In the genomic region with DNA sequence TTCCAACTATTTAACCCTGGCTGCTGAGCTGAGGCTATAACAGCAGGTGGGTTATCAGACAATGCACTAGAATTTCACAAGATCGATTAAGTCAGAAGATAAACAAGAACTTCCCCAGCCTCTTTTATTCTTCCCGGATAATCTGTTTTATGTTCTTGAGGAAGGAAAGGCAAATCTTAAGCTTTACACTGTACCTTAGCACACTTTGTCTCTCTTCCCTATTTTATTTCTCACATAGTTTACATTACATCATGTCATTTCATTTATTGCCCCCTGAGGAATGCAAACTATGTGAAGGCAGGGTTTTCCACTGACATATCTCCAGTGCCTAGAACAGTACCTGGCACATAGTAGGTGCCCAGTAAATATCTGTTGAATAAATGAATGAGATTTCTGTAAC, we compare ENCODE assay signal across 18 cellular contexts.
"Had no signal": no experiment of that assay in that cellular context is flagged by ENCODE, and none has a peak within 500 bp of the region (broad histone marks: within the 10 kb centered on the region; RNA-seq: fewer than 3 reads in every experiment).

No MANE protein-coding gene starts in this region.

- DNase-seq: activated CD4-positive, alpha-beta T cell treated with anti-CD3 and anti-CD28 coated beads for 1 hour; activated CD4-positive, alpha-beta T cell treated with anti-CD3 and anti-CD28 coated beads, Interleukin-2, amount 50 U/mL, for 4 hours; activated naive CD8-positive, alpha-beta T cell treated with anti-CD3 and anti-CD28 coated beads for 36 hours; activated T-cell treated with anti-CD3 and anti-CD28 coated beads for 4 hours; amniotic stem cell; effector memory CD4-positive, alpha-beta T cell; hippocampal formation; islet precursor cell; lower lobe of right lung; midbrain; stimulated activated CD4-positive, alpha-beta T cell treated with anti-CD3 and anti-CD28 coated beads, Interleukin-1b, Interleukin-23, amount 100 ng/mL, for 48 hours; stimulated activated CD8-positive, alpha-beta memory T cell treated with anti-CD3 and anti-CD28 coated beads, Interleukin-4, amount 100 ng/mL, for 48 hours; stimulated activated naive CD4-positive, alpha-beta T cell; upper lobe of right lung; WERI-Rb-1 had no signal

- H3K4me1 Mint-ChIP-seq: neural crest cell had no signal

- H3K27me3 Mint-ChIP-seq: activated naive CD8-positive, alpha-beta T cell treated with anti-CD3 and anti-CD28 coated beads for 36 hours; progenitor cell of endocrine pancreas had no signal

- H3K4me1 ChIP-seq: lower lobe of right lung, upper lobe of right lung had no signal

- H3K9me3 Mint-ChIP-seq: activated naive CD8-positive, alpha-beta T cell treated with anti-CD3 and anti-CD28 coated beads for 36 hours; activated T-helper 1 cell treated with anti-CD3 and anti-CD28 coated beads, Interleukin-12 subunit alpha, Interleukin-12 subunit beta, Interleukin-2, Interleukin-4 antibody, amounts not matched to agents 30 ng/mL and 10 ng/mL and 1 ng/mL, durations not matched to agents 14 hours and 24 hours and 36 hours; neural crest cell had no signal

- H3K27ac ChIP-seq: lower lobe of right lung, upper lobe of right lung, WERI-Rb-1 had no signal

- ATAC-seq: lower lobe of right lung, upper lobe of right lung had no signal

- H3K36me3 ChIP-seq: lower lobe of right lung, upper lobe of right lung, WERI-Rb-1 had no signal

- H3K4me3 ChIP-seq: lower lobe of right lung, upper lobe of right lung had no signal

- H3K9me3 ChIP-seq: lower lobe of right lung, upper lobe of right lung had no signal

- H3K4me3 Mint-ChIP-seq: activated naive CD8-positive, alpha-beta T cell treated with anti-CD3 and anti-CD28 coated beads for 36 hours; activated T-helper 1 cell treated with anti-CD3 and anti-CD28 coated beads, Interleukin-12 subunit alpha, Interleukin-12 subunit beta, Interleukin-2, Interleukin-4 antibody, amounts not matched to agents 30 ng/mL and 10 ng/mL and 1 ng/mL, durations not matched to agents 14 hours and 24 hours and 36 hours; neural crest cell had no signal

- H3K27ac Mint-ChIP-seq: activated naive CD8-positive, alpha-beta T cell treated with anti-CD3 and anti-CD28 coated beads for 36 hours; activated T-helper 1 cell treated with anti-CD3 and anti-CD28 coated beads, Interleukin-12 subunit alpha, Interleukin-12 subunit beta, Interleukin-2, Interleukin-4 antibody, amounts not matched to agents 30 ng/mL and 10 ng/mL and 1 ng/mL, durations not matched to agents 14 hours and 24 hours and 36 hours; progenitor cell of endocrine pancreas had no signal
